Comparison of ENCODE assay signal across 26 cellular contexts in genomic region chr19:10712041-10712440, GRCh38. TPM values are rescaled to one million over a fixed set of nuclear protein-coding genes. Genes with fewer than 3 reads are reported as not detected.
DNase-seq lines count a peak whose midpoint lies in the region; ATAC-seq, FAIRE-seq and TF ChIP-seq lines count a peak whose summit lies in the region.
"Had no signal": no experiment of that assay in that cellular context is flagged by ENCODE, and none has a peak within 500 bp of the region (broad histone marks: within the 10 kb centered on the region; RNA-seq: fewer than 3 reads in every experiment).

No MANE protein-coding gene starts in this region.

- peaks cover under 1% of the 10 kb centered on the region for H3K36me3 ChIP-seq in H7 (replicated peaks; ENCODE audit: control insufficient read depth, insufficient read depth, low read length)
- no peaks in the 10 kb centered on the region for H3K36me3 ChIP-seq in small intestine (ENCODE audit: control insufficient read depth in 2 of 2, insufficient read depth in 2 of 2, low read length in 2 of 2)
- H3K36me3 ChIP-seq: SJCRH30 had no signal

- 20 to 55% (median 47%) methylated on average over 14 of the region's 14 CpGs for WGBS in small intestine, 3 donors

- H3K9me3 Mint-ChIP-seq in activated T-helper 17 cell treated with anti-CD3 and anti-CD28 coated beads, Interleukin-2, amount 50 U/mL, for 72 hours, result no peaks in the 10 kb centered on the region
- H3K9me3 Mint-ChIP-seq: activated CD4-positive, alpha-beta T cell treated with anti-CD3 and anti-CD28 coated beads, Interleukin-2, amount 10 ng/mL, durations not matched to agents 7 days and 5 days; activated T-cell treated with anti-CD3 and anti-CD28 coated beads, Interleukin-2, amount 50 U/mL, for 24 hours; stimulated activated naive CD8-positive, alpha-beta T cell treated with anti-CD3 and anti-CD28 coated beads, Interleukin-15, amount 100 ng/mL, for 72 hours had no signal

- FAIRE-seq in small intestine (lab: Jason Lieb, UNC) (no peak), GM12891 (lab: Jason Lieb, UNC) (no peak)

- H3K4me1 ChIP-seq in small intestine (ENCODE audit: control insufficient read depth in 2 of 2, insufficient read depth in 1 of 2, low read depth in 1 of 2, low read length in 1 of 2), result no peaks in the 10 kb centered on the region
- H3K4me1 ChIP-seq: SJCRH30 had no signal

- H3K36me3 Mint-ChIP-seq in activated T-helper 17 cell treated with anti-CD3 and anti-CD28 coated beads, Interleukin-2, amount 50 U/mL, for 72 hours (ENCODE audit: low read depth), result peaks cover 47% of the 10 kb centered on the region

- intact Hi-C loops in left colon (cut with DNase I, micrococcal nuclease), result no loop called here

- H3K4me1 Mint-ChIP-seq in activated T-helper 17 cell treated with anti-CD3 and anti-CD28 coated beads, Interleukin-2, amount 50 U/mL, for 72 hours, result no peaks in the 10 kb centered on the region

- H3K27ac ChIP-seq in small intestine (ENCODE audit: low read depth in 1 of 2, low read length in 1 of 2), result peak overlapping the region; percentile 73 to 85
- H3K27ac ChIP-seq: body of pancreas, gastrocnemius medialis, HL-60, SJCRH30, spleen, vagina had no signal

- H3K27me3 ChIP-seq in H7 (ENCODE audit: control insufficient read depth, insufficient read depth, low read length), result no peaks in the 10 kb centered on the region
- H3K27me3 ChIP-seq in small intestine (ENCODE audit: control insufficient read depth in 2 of 2, insufficient read depth in 2 of 2, low read length in 2 of 2), result no peaks in the 10 kb centered on the region
- H3K27me3 ChIP-seq: body of pancreas, gastrocnemius medialis, SJCRH30, spleen, vagina had no signal

- peak overlapping the region; percentile 46 for H3K27ac Mint-ChIP-seq in activated T-helper 17 cell treated with anti-CD3 and anti-CD28 coated beads, Interleukin-2, amount 50 U/mL, for 72 hours
- H3K27ac Mint-ChIP-seq: activated CD4-positive, alpha-beta T cell treated with anti-CD3 and anti-CD28 coated beads, Interleukin-2, amount 10 ng/mL, durations not matched to agents 7 days and 5 days; activated T-cell treated with anti-CD3 and anti-CD28 coated beads, Interleukin-2, amount 50 U/mL, for 24 hours had no signal

- no peak overlapping the region for H3K4me3 Mint-ChIP-seq in activated T-helper 17 cell treated with anti-CD3 and anti-CD28 coated beads, Interleukin-2, amount 50 U/mL, for 72 hours
- H3K4me3 Mint-ChIP-seq: activated CD4-positive, alpha-beta T cell treated with anti-CD3 and anti-CD28 coated beads, Interleukin-2, amount 10 ng/mL, durations not matched to agents 7 days and 5 days; activated T-cell treated with anti-CD3 and anti-CD28 coated beads, Interleukin-2, amount 50 U/mL, for 24 hours; stimulated activated naive CD8-positive, alpha-beta T cell treated with anti-CD3 and anti-CD28 coated beads, Interleukin-15, amount 100 ng/mL, for 72 hours had no signal

- H3K4me3 ChIP-seq in H7 (ENCODE audit: insufficient read depth, low read depth, low read length) (no peak overlapping the region), small intestine (ENCODE audit: low read depth in 1 of 2, low read length in 2 of 2) (peak overlapping the region in 1 of 2 donors; percentile 41)
- H3K4me3 ChIP-seq: body of pancreas, gastrocnemius medialis, HAP-1, lung, SJCRH30, spleen, vagina had no signal

- DNase-seq in H7 (peak; percentile 65), left colon (peak; percentile 53 to 68), small intestine (peak; percentile 81), GM12891 (ENCODE audit: insufficient read length, low spot score) (no peak), medulla oblongata (ENCODE audit: extremely low spot score) (no peak)
- DNase-seq: activated CD4-positive, alpha-beta T cell treated with anti-CD3 and anti-CD28 coated beads, Interleukin-2, amount 10 ng/mL, durations not matched to agents 7 days and 5 days; activated naive CD4-positive, alpha-beta T cell; activated T-cell treated with anti-CD3 and anti-CD28 coated beads, Interleukin-2, amount 50 U/mL, for 24 hours; body of pancreas; gastrocnemius medialis; Karpas-422; kidney glomerular epithelial cell; NCI-H1436; NCI-H2081 treated with DMSO at 0.1 percent for 48 hours; NCI-H226; SJCRH30; spleen; stimulated activated CD4-positive, alpha-beta T cell treated with anti-CD3 and anti-CD28 coated beads, Interleukin-2, amount 100 ng/mL, for 24 hours; stimulated activated naive CD8-positive, alpha-beta T cell treated with anti-CD3 and anti-CD28 coated beads, Interleukin-15, amount 100 ng/mL, for 72 hours; SW 1271 had no signal

- no peak for TF ChIP-seq POLR2A in GM12891 (IDR thresholded peaks at IDR 0.05; ENCODE audit: low read depth, low read length)

- no peaks in the 10 kb centered on the region for H3K27me3 Mint-ChIP-seq in activated T-helper 17 cell treated with anti-CD3 and anti-CD28 coated beads, Interleukin-2, amount 50 U/mL, for 72 hours
- H3K27me3 Mint-ChIP-seq: activated CD4-positive, alpha-beta T cell treated with anti-CD3 and anti-CD28 coated beads, Interleukin-2, amount 10 ng/mL, durations not matched to agents 7 days and 5 days; activated T-cell treated with anti-CD3 and anti-CD28 coated beads, Interleukin-2, amount 50 U/mL, for 24 hours; stimulated activated naive CD8-positive, alpha-beta T cell treated with anti-CD3 and anti-CD28 coated beads, Interleukin-15, amount 100 ng/mL, for 72 hours had no signal

- ATAC-seq in activated T-helper 17 cell treated with anti-CD3 and anti-CD28 coated beads, Interleukin-2, amount 50 U/mL, for 72 hours (replicated peaks), result no peak
- peak; percentile 46 for ATAC-seq in left colon
- no peak for ATAC-seq in GM19023 (IDR thresholded peaks at IDR 0.05; ENCODE audit: unreplicated experiment)
- ATAC-seq: body of pancreas; gastrocnemius medialis; stimulated activated naive CD8-positive, alpha-beta T cell treated with anti-CD3 and anti-CD28 coated beads, Interleukin-15, amount 100 ng/mL, for 72 hours had no signal

- H3K9me3 ChIP-seq in small intestine (ENCODE audit: control insufficient read depth, low read depth), result no peaks in the 10 kb centered on the region
- H3K9me3 ChIP-seq: body of pancreas, gastrocnemius medialis, HAP-1, SJCRH30, spleen, vagina had no signal

TF ChIP-seq in GM12891, 5 proteins besides CTCF, POLR2A, EP300 and RAD21:
- no peak for TF ChIP-seq TAF1 (IDR thresholded peaks at IDR 0.05; ENCODE audit: low read depth, low read length)
- no peak for TF ChIP-seq POU2F2 (IDR thresholded peaks at IDR 0.05; ENCODE audit: low read depth, low read length)
- no peak for TF ChIP-seq SPI1 (IDR thresholded peaks at IDR 0.05; ENCODE audit: low read depth, low read length)
- no peak for TF ChIP-seq PAX5 (IDR thresholded peaks at IDR 0.05; ENCODE audit: insufficient read depth, low read length, severe bottlenecking)
- no peak for TF ChIP-seq POLR2AphosphoS5 (IDR thresholded peaks at IDR 0.05; ENCODE audit: low read depth, low read length)
TF ChIP-seq in GM12891: peak in this region for 0.

RNA-seq across cellular contexts. Expression of gene DNM2, which starts 5.8 kb away (rescaled TPM):
- total RNA-seq in H7 (2014; rRNA removed; shearing (Covaris generic)), result 77.6 and 89.9 TPM in 2 replicates
- total RNA-seq in activated T-helper 17 cell treated with anti-CD3 and anti-CD28 coated beads, Interleukin-2, amount 50 U/mL, for 72 hours, result 100 to 1,000 TPM; 185 to 209 TPM
- total RNA-seq in left colon, result 100 to 1,000 TPM; 446 to 618 TPM
- polyA plus RNA-seq in small intestine, result 100 to 1,000 TPM; 146 to 248 (median 186) TPM
- 78.4 TPM for polyA plus RNA-seq in GM12891 (2012; ENCODE audit: low read depth, missing spikeins)

RNA-seq across cellular contexts. Expression of gene QTRT1, which starts 10.8 kb away (rescaled TPM):
- 52.4 and 64.9 TPM in 2 replicates for total RNA-seq in H7 (2014; rRNA removed; shearing (Covaris generic))
- total RNA-seq in activated T-helper 17 cell treated with anti-CD3 and anti-CD28 coated beads, Interleukin-2, amount 50 U/mL, for 72 hours, result 10 to 100 TPM; 36.9 to 61.3 TPM
- 10 to 100 TPM; 76.9 to 78.6 TPM for total RNA-seq in left colon
- polyA plus RNA-seq in small intestine, result 100 to 1,000 TPM in 1 of 3 donors, 10 to 100 TPM in 2; 45.9 to 107 (median 82.1) TPM
- 50.4 TPM for polyA plus RNA-seq in GM12891 (2012; ENCODE audit: low read depth, missing spikeins)

RNA-seq across cellular contexts. Expression of gene ILF3, which starts 57.9 kb away (rescaled TPM):
- 354 and 378 TPM in 2 replicates for total RNA-seq in H7 (2014; rRNA removed; shearing (Covaris generic))
- 100 to 1,000 TPM; 286 to 439 TPM for total RNA-seq in activated T-helper 17 cell treated with anti-CD3 and anti-CD28 coated beads, Interleukin-2, amount 50 U/mL, for 72 hours
- 100 to 1,000 TPM; 129 to 181 TPM for total RNA-seq in left colon
- 100 to 1,000 TPM in 1 of 3 donors, 10 to 100 TPM in 2; 37.3 to 130 (median 45.4) TPM for polyA plus RNA-seq in small intestine
- polyA plus RNA-seq in GM12891 (2012; ENCODE audit: low read depth, missing spikeins), result 154 TPM

Comparison
In these comparisons a context has a peak if more than half of its experiments do, and no peak if none do; other contexts are left out.
1. DNase-seq: peak in H7 (single experiment), left colon (2 of 2) and small intestine (single experiment); none in GM12891 (single experiment) and medulla oblongata (single experiment).